In genomic region chr19:494171-495046, GRCh38 we compare ENCODE assay signal across 1 cellular context.
A peak's percentile ranks its signal among the peaks of the same experiment; 100 is the strongest.
TF ChIP-seq lines count a peak whose summit lies in the region.

No MANE protein-coding gene starts in this region.

TF ChIP-seq in HepG2, 621 proteins besides CTCF, POLR2A, EP300 and RAD21 (continued from another document and continues in another):
- TF ChIP-seq ARID5B (CRISPR knock-in tag; IDR thresholded peaks at IDR 0.05) (peak; percentile 43), ZNF343 (CRISPR knock-in tag; IDR thresholded peaks at IDR 0.05) (no peak), SMAD3 (CRISPR knock-in tag; IDR thresholded peaks at IDR 0.05) (no peak), HNF4A (CRISPR knock-in tag; IDR thresholded peaks at IDR 0.05) (no peak), JARID2 (CRISPR knock-in tag; IDR thresholded peaks at IDR 0.05; ENCODE audit: insufficient replicate concordance) (no peak), ADNP (CRISPR knock-in tag; IDR thresholded peaks at IDR 0.05) (no peak), ELK4 (CRISPR knock-in tag; IDR thresholded peaks at IDR 0.05; ENCODE audit: borderline replicate concordance) (no peak), SRSF1 (optimal IDR thresholded peaks at IDR 0.05; ENCODE audit: low read depth, low read length) (no peak), ERF (CRISPR knock-in tag; IDR thresholded peaks at IDR 0.05) (peak; percentile 51; the same call in 1 of the 2 replicates), AGO1 (IDR thresholded peaks at IDR 0.05; ENCODE audit: low read depth, low read length, poor library complexity, severe bottlenecking) (peak; percentile 74), ATF3 (CRISPR knock-in tag; IDR thresholded peaks at IDR 0.05) (no peak), ISL2 (CRISPR knock-in tag; IDR thresholded peaks at IDR 0.05) (no peak), CBX1 (IDR thresholded peaks at IDR 0.05; ENCODE audit: low read depth) (no peak), ZBTB8A (CRISPR knock-in tag; IDR thresholded peaks at IDR 0.05; ENCODE audit: borderline replicate concordance, low read depth) (no peak), CAMTA2 (CRISPR knock-in tag; IDR thresholded peaks at IDR 0.05; ENCODE audit: borderline replicate concordance) (no peak), ZNF235 (CRISPR knock-in tag; IDR thresholded peaks at IDR 0.05; ENCODE audit: borderline replicate concordance) (no peak), ZNF3 (CRISPR knock-in tag; IDR thresholded peaks at IDR 0.05) (no peak), CEBPZ (IDR thresholded peaks at IDR 0.05; ENCODE audit: low read length) (no peak), KDM1A (CRISPR knock-in tag; IDR thresholded peaks at IDR 0.05) (no peak), ETV5 (CRISPR knock-in tag; IDR thresholded peaks at IDR 0.05; ENCODE audit: borderline replicate concordance) (peak; percentile 83), NAIF1 (CRISPR knock-in tag; IDR thresholded peaks at IDR 0.05; ENCODE audit: borderline replicate concordance) (no peak), ZIK1 (CRISPR knock-in tag; IDR thresholded peaks at IDR 0.05; ENCODE audit: borderline replicate concordance, low read depth) (no peak), ZNF878 (CRISPR knock-in tag; IDR thresholded peaks at IDR 0.05) (no peak), ZSCAN20 (CRISPR knock-in tag; IDR thresholded peaks at IDR 0.05; ENCODE audit: borderline replicate concordance) (no peak), ZNF615 (CRISPR knock-in tag; IDR thresholded peaks at IDR 0.05; ENCODE audit: borderline replicate concordance) (no peak), ZNF83 (CRISPR knock-in tag; IDR thresholded peaks at IDR 0.05; ENCODE audit: borderline replicate concordance) (no peak), SP140L (CRISPR knock-in tag; IDR thresholded peaks at IDR 0.05; ENCODE audit: borderline replicate concordance) (no peak), ZNF549 (CRISPR knock-in tag; IDR thresholded peaks at IDR 0.05) (no peak), ARNTL (CRISPR knock-in tag; IDR thresholded peaks at IDR 0.05) (0 out of 2 replicates have a peak, but pooled peaks have one; percentile 22), ZNF251 (CRISPR knock-in tag; IDR thresholded peaks at IDR 0.05) (no peak), ZNF143 (CRISPR knock-in tag; IDR thresholded peaks at IDR 0.05) (no peak), ZNF180 (CRISPR knock-in tag; IDR thresholded peaks at IDR 0.05; ENCODE audit: borderline replicate concordance, low read depth) (no peak), SNRNP70 (IDR thresholded peaks at IDR 0.05; ENCODE audit: low read depth, low read length) (no peak), SALL1 (CRISPR knock-in tag; IDR thresholded peaks at IDR 0.05) (no peak; the same call in 1 of the 2 replicates), KDM5B (CRISPR knock-in tag; IDR thresholded peaks at IDR 0.05; ENCODE audit: borderline replicate concordance) (no peak), ZNF879 (CRISPR knock-in tag; IDR thresholded peaks at IDR 0.05) (no peak), SKIL (CRISPR knock-in tag; IDR thresholded peaks at IDR 0.05; ENCODE audit: borderline replicate concordance) (peak; percentile 14; the same call in 1 of the 2 replicates)
- TF ChIP-seq, protein P1, sequence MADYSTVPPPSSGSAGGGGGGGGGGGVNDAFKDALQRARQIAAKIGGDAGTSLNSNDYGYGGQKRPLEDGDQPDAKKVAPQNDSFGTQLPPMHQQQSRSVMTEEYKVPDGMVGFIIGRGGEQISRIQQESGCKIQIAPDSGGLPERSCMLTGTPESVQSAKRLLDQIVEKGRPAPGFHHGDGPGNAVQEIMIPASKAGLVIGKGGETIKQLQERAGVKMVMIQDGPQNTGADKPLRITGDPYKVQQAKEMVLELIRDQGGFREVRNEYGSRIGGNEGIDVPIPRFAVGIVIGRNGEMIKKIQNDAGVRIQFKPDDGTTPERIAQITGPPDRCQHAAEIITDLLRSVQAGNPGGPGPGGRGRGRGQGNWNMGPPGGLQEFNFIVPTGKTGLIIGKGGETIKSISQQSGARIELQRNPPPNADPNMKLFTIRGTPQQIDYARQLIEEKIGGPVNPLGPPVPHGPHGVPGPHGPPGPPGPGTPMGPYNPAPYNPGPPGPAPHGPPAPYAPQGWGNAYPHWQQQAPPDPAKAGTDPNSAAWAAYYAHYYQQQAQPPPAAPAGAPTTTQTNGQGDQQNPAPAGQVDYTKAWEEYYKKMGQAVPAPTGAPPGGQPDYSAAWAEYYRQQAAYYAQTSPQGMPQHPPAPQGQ (CRISPR knock-in tag; IDR thresholded peaks at IDR 0.05; ENCODE audit: borderline replicate concordance): no peak
- TF ChIP-seq, protein P2, sequence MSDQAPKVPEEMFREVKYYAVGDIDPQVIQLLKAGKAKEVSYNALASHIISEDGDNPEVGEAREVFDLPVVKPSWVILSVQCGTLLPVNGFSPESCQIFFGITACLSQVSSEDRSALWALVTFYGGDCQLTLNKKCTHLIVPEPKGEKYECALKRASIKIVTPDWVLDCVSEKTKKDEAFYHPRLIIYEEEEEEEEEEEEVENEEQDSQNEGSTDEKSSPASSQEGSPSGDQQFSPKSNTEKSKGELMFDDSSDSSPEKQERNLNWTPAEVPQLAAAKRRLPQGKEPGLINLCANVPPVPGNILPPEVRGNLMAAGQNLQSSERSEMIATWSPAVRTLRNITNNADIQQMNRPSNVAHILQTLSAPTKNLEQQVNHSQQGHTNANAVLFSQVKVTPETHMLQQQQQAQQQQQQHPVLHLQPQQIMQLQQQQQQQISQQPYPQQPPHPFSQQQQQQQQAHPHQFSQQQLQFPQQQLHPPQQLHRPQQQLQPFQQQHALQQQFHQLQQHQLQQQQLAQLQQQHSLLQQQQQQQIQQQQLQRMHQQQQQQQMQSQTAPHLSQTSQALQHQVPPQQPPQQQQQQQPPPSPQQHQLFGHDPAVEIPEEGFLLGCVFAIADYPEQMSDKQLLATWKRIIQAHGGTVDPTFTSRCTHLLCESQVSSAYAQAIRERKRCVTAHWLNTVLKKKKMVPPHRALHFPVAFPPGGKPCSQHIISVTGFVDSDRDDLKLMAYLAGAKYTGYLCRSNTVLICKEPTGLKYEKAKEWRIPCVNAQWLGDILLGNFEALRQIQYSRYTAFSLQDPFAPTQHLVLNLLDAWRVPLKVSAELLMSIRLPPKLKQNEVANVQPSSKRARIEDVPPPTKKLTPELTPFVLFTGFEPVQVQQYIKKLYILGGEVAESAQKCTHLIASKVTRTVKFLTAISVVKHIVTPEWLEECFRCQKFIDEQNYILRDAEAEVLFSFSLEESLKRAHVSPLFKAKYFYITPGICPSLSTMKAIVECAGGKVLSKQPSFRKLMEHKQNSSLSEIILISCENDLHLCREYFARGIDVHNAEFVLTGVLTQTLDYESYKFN (CRISPR knock-in tag; conservative IDR thresholded peaks at IDR 0.05): peak; percentile 28; the same call in 1 of the 2 replicates
- TF ChIP-seq, protein P3, sequence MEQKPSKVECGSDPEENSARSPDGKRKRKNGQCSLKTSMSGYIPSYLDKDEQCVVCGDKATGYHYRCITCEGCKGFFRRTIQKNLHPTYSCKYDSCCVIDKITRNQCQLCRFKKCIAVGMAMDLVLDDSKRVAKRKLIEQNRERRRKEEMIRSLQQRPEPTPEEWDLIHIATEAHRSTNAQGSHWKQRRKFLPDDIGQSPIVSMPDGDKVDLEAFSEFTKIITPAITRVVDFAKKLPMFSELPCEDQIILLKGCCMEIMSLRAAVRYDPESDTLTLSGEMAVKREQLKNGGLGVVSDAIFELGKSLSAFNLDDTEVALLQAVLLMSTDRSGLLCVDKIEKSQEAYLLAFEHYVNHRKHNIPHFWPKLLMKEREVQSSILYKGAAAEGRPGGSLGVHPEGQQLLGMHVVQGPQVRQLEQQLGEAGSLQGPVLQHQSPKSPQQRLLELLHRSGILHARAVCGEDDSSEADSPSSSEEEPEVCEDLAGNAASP (CRISPR knock-in tag; IDR thresholded peaks at IDR 0.05; ENCODE audit: borderline replicate concordance): no peak
- TF ChIP-seq, protein P4, sequence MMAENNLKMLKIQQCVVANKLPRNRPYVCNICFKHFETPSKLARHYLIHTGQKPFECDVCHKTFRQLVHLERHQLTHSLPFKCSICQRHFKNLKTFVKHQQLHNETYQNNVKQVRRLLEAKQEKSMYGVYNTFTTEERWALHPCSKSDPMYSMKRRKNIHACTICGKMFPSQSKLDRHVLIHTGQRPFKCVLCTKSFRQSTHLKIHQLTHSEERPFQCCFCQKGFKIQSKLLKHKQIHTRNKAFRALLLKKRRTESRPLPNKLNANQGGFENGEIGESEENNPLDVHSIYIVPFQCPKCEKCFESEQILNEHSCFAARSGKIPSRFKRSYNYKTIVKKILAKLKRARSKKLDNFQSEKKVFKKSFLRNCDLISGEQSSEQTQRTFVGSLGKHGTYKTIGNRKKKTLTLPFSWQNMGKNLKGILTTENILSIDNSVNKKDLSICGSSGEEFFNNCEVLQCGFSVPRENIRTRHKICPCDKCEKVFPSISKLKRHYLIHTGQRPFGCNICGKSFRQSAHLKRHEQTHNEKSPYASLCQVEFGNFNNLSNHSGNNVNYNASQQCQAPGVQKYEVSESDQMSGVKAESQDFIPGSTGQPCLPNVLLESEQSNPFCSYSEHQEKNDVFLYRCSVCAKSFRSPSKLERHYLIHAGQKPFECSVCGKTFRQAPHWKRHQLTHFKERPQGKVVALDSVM (CRISPR knock-in tag; IDR thresholded peaks at IDR 0.05): no peak
- TF ChIP-seq, protein P5, sequence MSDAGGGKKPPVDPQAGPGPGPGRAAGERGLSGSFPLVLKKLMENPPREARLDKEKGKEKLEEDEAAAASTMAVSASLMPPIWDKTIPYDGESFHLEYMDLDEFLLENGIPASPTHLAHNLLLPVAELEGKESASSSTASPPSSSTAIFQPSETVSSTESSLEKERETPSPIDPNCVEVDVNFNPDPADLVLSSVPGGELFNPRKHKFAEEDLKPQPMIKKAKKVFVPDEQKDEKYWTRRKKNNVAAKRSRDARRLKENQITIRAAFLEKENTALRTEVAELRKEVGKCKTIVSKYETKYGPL (CRISPR knock-in tag; IDR thresholded peaks at IDR 0.05): no peak
